In genomic region chr6:120608826-120609225, GRCh38 we compare ENCODE assay signal across 24 cellular contexts.
DNase-seq lines count a peak whose midpoint lies in the region; ATAC-seq, FAIRE-seq and TF ChIP-seq lines count a peak whose summit lies in the region.
"Had no signal": no experiment of that assay in that cellular context is flagged by ENCODE, and none has a peak within 500 bp of the region (broad histone marks: within the 10 kb centered on the region; RNA-seq: fewer than 3 reads in every experiment).

No MANE protein-coding gene starts in this region.

- peaks cover 7% of the 10 kb centered on the region for H3K4me1 Mint-ChIP-seq in astrocyte (ENCODE audit: low read depth, unreplicated experiment)
- no peaks in the 10 kb centered on the region for H3K4me1 Mint-ChIP-seq in CD4-positive, alpha-beta memory T cell
- H3K4me1 Mint-ChIP-seq: activated CD8-positive, alpha-beta memory T cell treated with anti-CD3 and anti-CD28 coated beads, Interleukin-2, amount 10 ng/mL, durations not matched to agents 7 days and 5 days; immature natural killer cell had no signal

- H3K9ac ChIP-seq in astrocyte (ENCODE audit: low read length): no peak overlapping the region

- in situ Hi-C loops in ACHN (cut with HindIII; ENCODE audit: low pct_ligation_motif_present, low pct_unique_long_range_greater_than_20kb, low sequenced_read_pairs): no loop called here

- CTCF ChIA-PET in CD4-positive, alpha-beta memory T cell (lab: Charles Lee; ENCODE audit: partially characterized antibody): no interaction called here

- H3K4me3 Mint-ChIP-seq in astrocyte (ENCODE audit: unreplicated experiment): no peak overlapping the region
- H3K4me3 Mint-ChIP-seq in CD4-positive, alpha-beta memory T cell: no peak overlapping the region
- H3K4me3 Mint-ChIP-seq: activated CD8-positive, alpha-beta memory T cell treated with anti-CD3 and anti-CD28 coated beads, Interleukin-2, amount 10 ng/mL, durations not matched to agents 7 days and 5 days; CD4-positive, alpha-beta T cell; immature natural killer cell had no signal

- no peaks in the 10 kb centered on the region for H3K36me3 Mint-ChIP-seq in astrocyte (ENCODE audit: low read depth, unreplicated experiment)
- no peaks in the 10 kb centered on the region for H3K36me3 Mint-ChIP-seq in CD4-positive, alpha-beta memory T cell
- H3K36me3 Mint-ChIP-seq: activated CD8-positive, alpha-beta memory T cell treated with anti-CD3 and anti-CD28 coated beads, Interleukin-2, amount 10 ng/mL, durations not matched to agents 7 days and 5 days; immature natural killer cell had no signal

- DNase-seq in ACHN (peak; percentile 36), Kasumi-1 (lab: John Stamatoyannopoulos, UW) (peak; percentile 5 to 10), astrocyte (ENCODE audit: low read depth) (peak; percentile 42), iris pigment epithelial cell (ENCODE audit: low read depth) (peak; percentile 11), NCI-H2227 treated with DMSO at 0.1 percent for 48 hours (lab: John Stamatoyannopoulos, UW) (no peak)
- no peak for DNase-seq in CD4-positive, alpha-beta memory T cell
- no peak for DNase-seq in stimulated activated naive CD8-positive, alpha-beta T cell treated with anti-CD3 and anti-CD28 coated beads, Interleukin-15, Interleukin-2, amounts not matched to agents 100 U/mL and 50 U/mL, for 24 hours
- DNase-seq in activated CD4-positive, alpha-beta T cell treated with anti-CD3 and anti-CD28 coated beads, Interleukin-2, amount 50 U/mL, for 4 hours: no peak
- DNase-seq: activated CD8-positive, alpha-beta memory T cell treated with anti-CD3 and anti-CD28 coated beads, Interleukin-2, amount 10 ng/mL, durations not matched to agents 7 days and 5 days; activated effector memory CD4-positive, alpha-beta T cell treated with anti-CD3 and anti-CD28 coated beads, Interleukin-2, amount 50 U/mL, for 16 hours; amniotic stem cell; CD4-positive, alpha-beta T cell; DND-41; H7; immature natural killer cell; NCI-H446; SHP77; stimulated activated CD4-positive, alpha-beta T cell treated with anti-CD3 and anti-CD28 coated beads, Interleukin-15, amount 100 ng/mL, for 24 hours; stimulated activated naive CD4-positive, alpha-beta T cell treated with Interleukin-2 at 50 U/mL for 16 hours; upper lobe of right lung had no signal

- H3K79me2 ChIP-seq in astrocyte (ENCODE audit: insufficient read depth, low read length): no peaks in the 10 kb centered on the region

- POLR2A ChIA-PET in CD4-positive, alpha-beta memory T cell (lab: Charles Lee; ENCODE audit: partially characterized antibody): no interaction called here

- peak overlapping the region; percentile 42 for H3K27ac Mint-ChIP-seq in astrocyte (ENCODE audit: unreplicated experiment)
- no peak overlapping the region for H3K27ac Mint-ChIP-seq in CD4-positive, alpha-beta memory T cell
- H3K27ac Mint-ChIP-seq: activated CD8-positive, alpha-beta memory T cell treated with anti-CD3 and anti-CD28 coated beads, Interleukin-2, amount 10 ng/mL, durations not matched to agents 7 days and 5 days; CD4-positive, alpha-beta T cell; immature natural killer cell had no signal

- no peaks in the 10 kb centered on the region for H3K36me3 ChIP-seq in astrocyte (ENCODE audit: insufficient read depth, low read length)
- H3K36me3 ChIP-seq in CD4-positive, alpha-beta memory T cell (ENCODE audit: insufficient read depth, low read length): no peaks in the 10 kb centered on the region
- H3K36me3 ChIP-seq: upper lobe of right lung had no signal

- H3K27ac ChIP-seq in astrocyte (ENCODE audit: low read depth, low read length): no peak overlapping the region
- H3K27ac ChIP-seq in CD4-positive, alpha-beta memory T cell (ENCODE audit: low read depth, low read length): no peak overlapping the region
- H3K27ac ChIP-seq: A549, upper lobe of right lung had no signal

- H2AFZ ChIP-seq in astrocyte (ENCODE audit: low read depth, low read length): no peak overlapping the region

- peak overlapping the region; percentile 20 for H3K4me2 ChIP-seq in astrocyte (ENCODE audit: low read length)
- H3K4me2 ChIP-seq: A549 had no signal

- H3K4me3 ChIP-seq in astrocyte (ENCODE audit: insufficient read depth, low read depth, low read length): no peak overlapping the region
- no peak overlapping the region for H3K4me3 ChIP-seq in CD4-positive, alpha-beta memory T cell (ENCODE audit: low read length in 2 of 2)
- H3K4me3 ChIP-seq: A549, upper lobe of right lung had no signal

- no peaks in the 10 kb centered on the region for H3K9me3 ChIP-seq in astrocyte (ENCODE audit: insufficient read depth, low read depth, low read length)
- no peaks in the 10 kb centered on the region for H3K9me3 ChIP-seq in CD4-positive, alpha-beta memory T cell (ENCODE audit: control insufficient read depth in 1 of 2, low read length in 2 of 2)
- H3K9me3 ChIP-seq: A549, upper lobe of right lung had no signal

- no peaks in the 10 kb centered on the region for H3K9me3 Mint-ChIP-seq in astrocyte (ENCODE audit: unreplicated experiment)
- H3K9me3 Mint-ChIP-seq in CD4-positive, alpha-beta memory T cell: peaks cover 0 to 4% (median 2%) of the 10 kb centered on the region in 8 donors
- H3K9me3 Mint-ChIP-seq: CD4-positive, alpha-beta T cell had no signal

- peaks cover 4% of the 10 kb centered on the region for H3K27me3 ChIP-seq in astrocyte (ENCODE audit: insufficient read depth, low read length)
- H3K27me3 ChIP-seq in CD4-positive, alpha-beta memory T cell (ENCODE audit: insufficient read depth, low read length): no peaks in the 10 kb centered on the region
- H3K27me3 ChIP-seq: upper lobe of right lung had no signal

- TF ChIP-seq CTCF in astrocyte (IDR thresholded peaks at IDR 0.05; ENCODE audit: insufficient read depth, low read depth, low read length): no peak

- H4K20me1 ChIP-seq in astrocyte (ENCODE audit: insufficient read depth, low read length): no peaks in the 10 kb centered on the region

- no peak for ATAC-seq in stimulated activated naive CD8-positive, alpha-beta T cell treated with anti-CD3 and anti-CD28 coated beads, Interleukin-15, Interleukin-2, amounts not matched to agents 100 U/mL and 50 U/mL, for 24 hours
- ATAC-seq: A549; activated CD4-positive, CD25-positive, alpha-beta regulatory T cell treated with anti-CD3 and anti-CD28 coated beads, Interleukin-2, amount 50 U/mL, for 24 hours; activated CD8-positive, alpha-beta memory T cell treated with anti-CD3 and anti-CD28 coated beads, Interleukin-2, amount 10 ng/mL, durations not matched to agents 7 days and 5 days; upper lobe of right lung had no signal

- intact Hi-C loops in CD4-positive, alpha-beta memory T cell (cut with micrococcal nuclease): no loop called here

- peak; percentile 69 for FAIRE-seq in astrocyte (lab: Jason Lieb, UNC)
- FAIRE-seq: A549, colon, GM18507 had no signal

- H3K27me3 Mint-ChIP-seq in astrocyte (ENCODE audit: low read depth, unreplicated experiment): no peaks in the 10 kb centered on the region
- peaks cover 0 to 1% of the 10 kb centered on the region in 2 donors for H3K27me3 Mint-ChIP-seq in CD4-positive, alpha-beta memory T cell
- H3K27me3 Mint-ChIP-seq: activated CD8-positive, alpha-beta memory T cell treated with anti-CD3 and anti-CD28 coated beads, Interleukin-2, amount 10 ng/mL, durations not matched to agents 7 days and 5 days; CD4-positive, alpha-beta T cell had no signal

- H3K4me1 ChIP-seq in astrocyte (ENCODE audit: insufficient read depth, low read length): peaks cover 4% of the 10 kb centered on the region
- H3K4me1 ChIP-seq in CD4-positive, alpha-beta memory T cell (ENCODE audit: insufficient read depth, low read length): no peaks in the 10 kb centered on the region
- H3K4me1 ChIP-seq: A549, upper lobe of right lung had no signal

Comparison
In these comparisons a context has a peak if more than half of its experiments do, and no peak if none do; other contexts are left out.
1. DNase-seq: peak in ACHN (single experiment), Kasumi-1 (2 of 2), astrocyte (single experiment) and iris pigment epithelial cell (single experiment); none in CD4-positive, alpha-beta memory T cell (0 of 5), stimulated activated naive CD8-positive, alpha-beta T cell treated with anti-CD3 and anti-CD28 coated beads, Interleukin-15, Interleukin-2, amounts not matched to agents 100 U/mL and 50 U/mL, for 24 hours (single experiment), NCI-H2227 treated with DMSO at 0.1 percent for 48 hours (single experiment) and activated CD4-positive, alpha-beta T cell treated with anti-CD3 and anti-CD28 coated beads, Interleukin-2, amount 50 U/mL, for 4 hours (0 of 2).